ENCODE assay signal across 23 cellular contexts in the genomic region with DNA sequence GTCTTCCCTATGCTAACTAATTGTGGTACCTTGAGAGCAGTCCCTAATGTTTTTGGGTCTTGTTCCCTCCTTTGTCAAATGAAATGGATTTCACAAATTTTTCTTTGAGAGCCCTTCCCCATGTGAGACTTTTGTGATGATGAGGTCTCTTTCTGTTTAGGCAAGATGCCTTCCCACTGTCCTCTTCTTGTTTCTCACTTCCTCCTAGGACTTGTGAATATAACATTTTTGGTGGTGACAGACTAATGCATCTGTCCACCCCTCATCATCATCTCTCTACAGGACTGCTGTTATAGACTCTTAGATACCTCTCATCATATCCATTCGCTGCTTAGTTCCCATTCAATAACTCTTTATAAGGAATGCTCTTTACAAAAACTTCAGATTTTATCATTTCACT. TPM values are rescaled to one million over a fixed set of nuclear protein-coding genes. Genes with fewer than 3 reads are reported as not detected.
DNase-seq lines count a peak whose midpoint lies in the region; ATAC-seq and TF ChIP-seq lines count a peak whose summit lies in the region.
"Had no signal": no experiment of that assay in that cellular context is flagged by ENCODE, and none has a peak within 500 bp of the region (broad histone marks: within the 10 kb centered on the region; RNA-seq: fewer than 3 reads in every experiment).

No MANE protein-coding gene starts in this region.

- no peaks in the 10 kb centered on the region for H3K27me3 ChIP-seq in endodermal cell (ENCODE audit: control insufficient read depth, insufficient read depth, low read length, poor library complexity, severe bottlenecking)
- H3K27me3 ChIP-seq: colonic mucosa, heart right ventricle, upper lobe of left lung had no signal

- H3K4me3 Mint-ChIP-seq in endodermal cell = no peak overlapping the region
- H3K4me3 Mint-ChIP-seq: activated CD8-positive, alpha-beta T cell treated with anti-CD3 and anti-CD28 coated beads, Interleukin-2, amount 10 ng/mL, durations not matched to agents 7 days and 5 days; immature natural killer cell; neural crest cell had no signal

- no peak overlapping the region for H3K9ac ChIP-seq in endodermal cell (ENCODE audit: extremely low read depth, low read length, poor library complexity, severe bottlenecking)

- peaks cover 4% of the 10 kb centered on the region for H3K9me3 Mint-ChIP-seq in endodermal cell

- H3K36me3 Mint-ChIP-seq in endodermal cell (ENCODE audit: low read depth) = peaks cover 52% of the 10 kb centered on the region
- H3K36me3 Mint-ChIP-seq: immature natural killer cell had no signal

- no peaks in the 10 kb centered on the region for H3K27me3 Mint-ChIP-seq in endodermal cell (ENCODE audit: insufficient read depth)

- H3K27ac ChIP-seq in endodermal cell (ENCODE audit: low read depth, low read length) = no peak overlapping the region
- H3K27ac ChIP-seq: colonic mucosa, heart right ventricle, left ventricle myocardium inferior, prostate gland, SK-N-MC, skin epidermis, upper lobe of left lung had no signal

- ATAC-seq in GM18519 (IDR thresholded peaks at IDR 0.05; ENCODE audit: low FRiP score, unreplicated experiment) = peak; percentile 47
- peak; percentile 58 for ATAC-seq in GM21447 (IDR thresholded peaks at IDR 0.05; ENCODE audit: unreplicated experiment)
- peak; percentile 49 for ATAC-seq in HG03025 (IDR thresholded peaks at IDR 0.05; ENCODE audit: low FRiP score, unreplicated experiment)
- ATAC-seq: activated CD8-positive, alpha-beta T cell treated with anti-CD3 and anti-CD28 coated beads, Interleukin-2, amount 10 ng/mL, durations not matched to agents 7 days and 5 days; heart right ventricle had no signal

- H3K9me3 ChIP-seq in endodermal cell (ENCODE audit: control insufficient read depth, low read length) = peaks cover 16% of the 10 kb centered on the region
- H3K9me3 ChIP-seq: colonic mucosa, prostate gland had no signal

- no peak for TF ChIP-seq CTCF in endodermal cell (conservative IDR thresholded peaks at IDR 0.05)

- peaks cover 15% of the 10 kb centered on the region for H3K36me3 ChIP-seq in endodermal cell (ENCODE audit: control insufficient read depth, insufficient read depth, low read length)
- H3K36me3 ChIP-seq: colonic mucosa, heart right ventricle, left ventricle myocardium inferior, prostate gland, upper lobe of left lung had no signal

- H3K4me3 ChIP-seq in endodermal cell (ENCODE audit: low read length) = no peak overlapping the region
- H3K4me3 ChIP-seq: colonic mucosa, heart right ventricle, left ventricle myocardium inferior, prostate gland, SK-N-MC, skin epidermis, upper lobe of left lung had no signal

- peaks cover 17% of the 10 kb centered on the region for H3K4me1 ChIP-seq in endodermal cell (ENCODE audit: control insufficient read depth, insufficient read depth, low read length)
- H3K4me1 ChIP-seq: colonic mucosa, prostate gland, upper lobe of left lung had no signal

- DNase-seq in endodermal cell = no peak
- DNase-seq in T-helper 9 cell = no peak
- no peak for DNase-seq in head of caudate nucleus
- no peak for DNase-seq in activated naive CD4-positive, alpha-beta T cell treated with anti-CD3 and anti-CD28 coated beads, Interleukin-2, amount 50 U/mL, for 16 hours
- DNase-seq: activated CD8-positive, alpha-beta T cell treated with anti-CD3 and anti-CD28 coated beads, Interleukin-2, amount 10 ng/mL, durations not matched to agents 7 days and 5 days; activated T-cell treated with anti-CD3 and anti-CD28 coated beads, Interleukin-2, amount 50 U/mL, for 48 hours; colonic mucosa; DMS79 treated with DMSO at 0.1 percent for 48 hours; heart right ventricle; immature natural killer cell; left ventricle myocardium inferior; MM.1S; NCI-H774; stimulated activated CD4-positive, alpha-beta T cell treated with anti-CD3 and anti-CD28 coated beads, Interleukin-4, amount 100 ng/mL, for 24 hours; T1000; upper lobe of left lung had no signal

- intact Hi-C loops in head of caudate nucleus (cut with DNase I) = no loop called here

- H3K4me1 Mint-ChIP-seq in endodermal cell = peaks cover 19% of the 10 kb centered on the region
- H3K4me1 Mint-ChIP-seq: immature natural killer cell had no signal

- H3K27ac Mint-ChIP-seq in endodermal cell = peak overlapping the region; percentile 26
- H3K27ac Mint-ChIP-seq: activated CD8-positive, alpha-beta T cell treated with anti-CD3 and anti-CD28 coated beads, Interleukin-2, amount 10 ng/mL, durations not matched to agents 7 days and 5 days; immature natural killer cell had no signal

- WGBS in endodermal cell (ENCODE audit: insufficient coverage in 1 of 2, insufficient read length in 1 of 2), 2 experiments = 96 to 100% methylated on average over 1 of the region's 1 CpG

RNA-seq across cellular contexts. Expression of gene ANK2, which starts 8.7 kb away (rescaled TPM):
- 100 to 1,000 TPM in 1 of 2 donors, 10 to 100 TPM in 1; 70.0 to 124 TPM for total RNA-seq in endodermal cell
- 25.6 TPM for polyA plus RNA-seq in endodermal cell (2013, experiment 1 of 2)
- polyA plus RNA-seq in endodermal cell (2013, experiment 2 of 2) = 26.7 TPM
- polyA plus RNA-seq: immature natural killer cell had no signal
